In genomic region chr17:74566132-74566753, GRCh38 we compare ENCODE assay signal across 8 cellular contexts. TPM values are rescaled to one million over a fixed set of nuclear protein-coding genes. Genes with fewer than 3 reads are reported as not detected.
A peak's percentile ranks its signal among the peaks of the same experiment; 100 is the strongest.
DNase-seq lines count a peak whose midpoint lies in the region; ATAC-seq and TF ChIP-seq lines count a peak whose summit lies in the region.

No MANE protein-coding gene starts in this region.

- H3K4me1 ChIP-seq in heart left ventricle (peaks cover 0 to 32% (median 0%) of the 10 kb centered on the region in 12 donors), right atrium auricular region (no peaks in the 10 kb centered on the region), upper lobe of right lung (peaks cover 7% of the 10 kb centered on the region)

- peak overlapping the region in 1 of 12 donors; percentile 10 for H3K4me3 ChIP-seq in heart left ventricle
- H3K4me3 ChIP-seq in right atrium auricular region = no peak overlapping the region
- H3K4me3 ChIP-seq in upper lobe of right lung = no peak overlapping the region

- TF ChIP-seq CTCF in heart left ventricle (IDR thresholded peaks at IDR 0.05) (peak; percentile 19 to 55 (median 36)), right atrium auricular region (IDR thresholded peaks at IDR 0.05) (peak in 1 of 2 donors; percentile 55), upper lobe of right lung (IDR thresholded peaks at IDR 0.05) (peak; percentile 55)

- intact Hi-C loops in heart left ventricle (cut with DNase I) (no loop called here), upper lobe of right lung (cut with DNase I) (no loop called here)

- TF ChIP-seq POLR2A in heart left ventricle (IDR thresholded peaks at IDR 0.05) = no peak

- H3K9me3 ChIP-seq in heart left ventricle (no peaks in the 10 kb centered on the region), right atrium auricular region (no peaks in the 10 kb centered on the region), upper lobe of right lung (no peaks in the 10 kb centered on the region)

- peak in 1 of 5 donors; percentile 43 for DNase-seq in heart left ventricle
- DNase-seq in right atrium auricular region (ENCODE audit: low spot score) = no peak
- DNase-seq in NCI-H2171 (lab: John Stamatoyannopoulos, UW) = peak; percentile 7
- DNase-seq in amniotic epithelial cell (ENCODE audit: low read depth) = peak; percentile 33
- DNase-seq in kidney tubule cell (ENCODE audit: low spot score) = peak; percentile 32
- no peak for DNase-seq in upper lobe of right lung
- no peak for DNase-seq in GM19238 (ENCODE audit: insufficient read length, low spot score)

- H3K27ac ChIP-seq in heart left ventricle (no peak overlapping the region), right atrium auricular region (no peak overlapping the region), upper lobe of right lung (no peak overlapping the region)

- peaks cover 0 to 21% (median 0%) of the 10 kb centered on the region in 9 donors for H3K27me3 ChIP-seq in heart left ventricle
- no peaks in the 10 kb centered on the region for H3K27me3 ChIP-seq in right atrium auricular region
- H3K27me3 ChIP-seq in upper lobe of right lung = no peaks in the 10 kb centered on the region

- ATAC-seq in heart left ventricle (peak in 2 of 4 donors; percentile 31 to 46), upper lobe of right lung (peak; percentile 47), GM21619 (IDR thresholded peaks at IDR 0.05; ENCODE audit: unreplicated experiment) (no peak)

- WGBS in heart left ventricle, 4 donors = 28 to 40% (median 34%) methylated on average over 9 of the region's 9 CpGs

- H3K36me3 ChIP-seq in heart left ventricle (no peaks in the 10 kb centered on the region), right atrium auricular region (no peaks in the 10 kb centered on the region), upper lobe of right lung (no peaks in the 10 kb centered on the region)

RNA-seq across cellular contexts. Expression of gene CD300H, which starts 1.1 kb away (rescaled TPM):
- total RNA-seq in heart left ventricle = 1 to 10 TPM in 1 of 9 donors, under 1 TPM in 2, not detected in 6; 0.60 to 1.5 (median 0.77) TPM
- polyA plus RNA-seq in heart left ventricle = under 1 TPM in 1 of 2 donors, not detected in 1; 0.30 TPM
- not detected for total RNA-seq in right atrium auricular region
- not detected for total RNA-seq in upper lobe of right lung

RNA-seq across cellular contexts. Expression of gene CD300C, which starts 20.3 kb away (rescaled TPM):
- 1 to 10 TPM in 2 of 9 donors, under 1 TPM in 4, not detected in 3; 0.31 to 5.0 (median 0.61) TPM for total RNA-seq in heart left ventricle
- polyA plus RNA-seq in heart left ventricle = under 1 TPM; 0.11 to 0.94 TPM
- total RNA-seq in right atrium auricular region = under 1 TPM in 1 of 2 donors, not detected in 1; 0.98 TPM
- 8.2 TPM for total RNA-seq in upper lobe of right lung

RNA-seq across cellular contexts. Expression of gene CD300LD, which starts 25.8 kb away (rescaled TPM):
- total RNA-seq in heart left ventricle = not detected
- not detected for polyA plus RNA-seq in heart left ventricle
- not detected for total RNA-seq in right atrium auricular region
- not detected for total RNA-seq in upper lobe of right lung

RNA-seq across cellular contexts. Expression of gene CD300LB, which starts 35.0 kb away (rescaled TPM):
- total RNA-seq in heart left ventricle (1 to 10 TPM in 1 of 9 donors, under 1 TPM in 5, not detected in 3; 0.14 to 2.3 (median 0.21) TPM), right atrium auricular region (under 1 TPM in 1 of 2 donors, not detected in 1; 0.31 TPM), upper lobe of right lung (1.3 TPM)
- polyA plus RNA-seq in heart left ventricle = under 1 TPM in 1 of 2 donors, not detected in 1; 0.40 TPM

RNA-seq across cellular contexts. Expression of gene CD300E, which starts 57.3 kb away (rescaled TPM):
- total RNA-seq in heart left ventricle (1 to 10 TPM in 3 of 9 donors, under 1 TPM in 5, not detected in 1; 0.19 to 8.6 (median 0.46) TPM), right atrium auricular region (1 to 10 TPM in 1 of 2 donors, under 1 TPM in 1; 0.52 to 1.0 TPM), upper lobe of right lung (6.5 TPM)
- 1 to 10 TPM in 1 of 2 donors, under 1 TPM in 1; 0.30 to 1.1 TPM for polyA plus RNA-seq in heart left ventricle

Comparison
In these comparisons a context has a peak if more than half of its experiments do, and no peak if none do; other contexts are left out.
1. DNase-seq: peak in NCI-H2171 (single experiment), amniotic epithelial cell (single experiment) and kidney tubule cell (single experiment); none in right atrium auricular region (single experiment), upper lobe of right lung (single experiment) and GM19238 (single experiment).